ENCODE assay signal across 15 cellular contexts in genomic region chr3:85304360-85304964, GRCh38.
DNase-seq lines count a peak whose midpoint lies in the region; ATAC-seq and TF ChIP-seq lines count a peak whose summit lies in the region.
"Had no signal": no experiment of that assay in that cellular context is flagged by ENCODE, and none has a peak within 500 bp of the region (broad histone marks: within the 10 kb centered on the region; RNA-seq: fewer than 3 reads in every experiment).

No MANE protein-coding gene starts in this region.

- POLR2A ChIA-PET in GM10248 (lab: Yijun Ruan, JAX), result no interaction called here

- WGBS in heart right ventricle, 2 donors, result 41% methylated on average over 3 of the region's 3 CpGs

- H3K27ac ChIP-seq in heart right ventricle, result no peak overlapping the region
- H3K27ac ChIP-seq: adrenal gland, stomach had no signal

- DNase-seq in BE2C, result no peak
- DNase-seq in LHCN-M2 (ENCODE audit: low read depth), result peak; percentile 1
- DNase-seq in astrocyte of the hippocampus (ENCODE audit: low read depth, low spot score), result peak; percentile 14
- no peak for DNase-seq in left lobe of liver (ENCODE audit: low spot score)
- DNase-seq in GM10248 (ENCODE audit: extremely low spot score), result no peak
- DNase-seq in heart right ventricle, result no peak
- DNase-seq in GDM1 (lab: John Stamatoyannopoulos, UW), result no peak
- DNase-seq: activated T-cell treated with anti-CD3 and anti-CD28 coated beads for 4 hours; adrenal gland; CD4-positive, alpha-beta memory T cell; GOT3; NCI-H2107; stomach had no signal

- H3K36me3 ChIP-seq in BE2C (no peaks in the 10 kb centered on the region), heart right ventricle (no peaks in the 10 kb centered on the region)
- H3K36me3 ChIP-seq: adrenal gland, stomach had no signal

- ATAC-seq in left lobe of liver, result peak; percentile 55
- ATAC-seq in GM18520 (IDR thresholded peaks at IDR 0.05; ENCODE audit: unreplicated experiment), result no peak
- ATAC-seq in heart right ventricle, result no peak
- ATAC-seq: Right ventricle myocardium inferior had no signal

- H3K4me3 ChIP-seq in BE2C (ENCODE audit: low read depth, low read length), result no peak overlapping the region
- no peak overlapping the region for H3K4me3 ChIP-seq in heart right ventricle
- H3K4me3 ChIP-seq: adrenal gland, stomach had no signal

- H3K27me3 ChIP-seq in BE2C (no peaks in the 10 kb centered on the region), heart right ventricle (no peaks in the 10 kb centered on the region)
- H3K27me3 ChIP-seq: adrenal gland, stomach had no signal

- TF ChIP-seq CTCF in BE2C (IDR thresholded peaks at IDR 0.05; ENCODE audit: low read depth, low read length) (peak; percentile 47), GM10248 (IDR thresholded peaks at IDR 0.05; ENCODE audit: control extremely low read depth, extremely low read depth, low read depth, missing control alignments) (no peak), heart right ventricle (IDR thresholded peaks at IDR 0.05) (peak in 3 of 9 donors; percentile 13 to 35 (median 21))

- H3K4me1 ChIP-seq in BE2C (no peaks in the 10 kb centered on the region; the same call in 1 of the 2 replicates), heart right ventricle (no peaks in the 10 kb centered on the region)
- H3K4me1 ChIP-seq: adrenal gland, stomach had no signal

- intact Hi-C loops in heart right ventricle (cut with DNase I), result loop anchor here in 2 of 10 donors (10.0 kb wide), 1 partner anchor 270 kb away; no protein-coding TSS in a partner anchor

- H3K9me3 ChIP-seq in BE2C (no peaks in the 10 kb centered on the region), heart right ventricle (no peaks in the 10 kb centered on the region)
- H3K9me3 ChIP-seq: adrenal gland, stomach had no signal

- CTCF ChIA-PET in GM10248 (lab: Yijun Ruan, JAX), result interaction anchor here (1.5 kb wide), 1 partner anchor 9 kb away, joined by 3 read pairs; no protein-coding TSS in a partner anchor

Comparison
In these comparisons a context has a peak if more than half of its experiments do, and no peak if none do; other contexts are left out.
1. DNase-seq: peak in LHCN-M2 (single experiment) and astrocyte of the hippocampus (single experiment); none in BE2C (single experiment), left lobe of liver (single experiment), GM10248 (single experiment), heart right ventricle (0 of 2) and GDM1 (single experiment).